ENCODE assay signal across 9 cellular contexts in genomic region chr4:2792396-2792710, GRCh38. TPM values are rescaled to one million over a fixed set of nuclear protein-coding genes. Genes with fewer than 3 reads are reported as not detected.
A peak's percentile ranks its signal among the peaks of the same experiment; 100 is the strongest.
DNase-seq lines count a peak whose midpoint lies in the region; ATAC-seq, FAIRE-seq and TF ChIP-seq lines count a peak whose summit lies in the region.
"Had no signal": no experiment of that assay in that cellular context is flagged by ENCODE, and none has a peak within 500 bp of the region (broad histone marks: within the 10 kb centered on the region; RNA-seq: fewer than 3 reads in every experiment).

No MANE protein-coding gene starts in this region.

- TF ChIP-seq CTCF in left ventricle myocardium inferior (IDR thresholded peaks at IDR 0.05; ENCODE audit: borderline replicate concordance) (no peak), K562 (IDR thresholded peaks at IDR 0.05 in 2 of 3, conservative IDR thresholded peaks at IDR 0.05 in 1 of 3; ENCODE audit: insufficient read depth in 2 of 3, low read depth in 1 of 3, low read length in 3 of 3) (no peak)

- H3K27ac ChIP-seq in left ventricle myocardium inferior (replicated peaks) (peak overlapping the region; percentile 94), K562 (ENCODE audit: extremely low read depth, low read depth, low read length) (no peak overlapping the region)
- no peak overlapping the region for H3K27ac ChIP-seq in naive thymus-derived CD4-positive, alpha-beta T cell (ENCODE audit: low read depth, low read length)

- BruUV-seq in K562 (replicated peaks; lab: Mats Ljungman, UMichigan), result no TSS peak

- DNase-seq in left ventricle myocardium inferior (no peak), Right ventricle myocardium superior (no peak), K562 (ENCODE audit: extremely low read depth in 1 of 4, low spot score in 3 of 4) (no peak), cerebellar cortex (ENCODE audit: low spot score) (no peak), RCC 7860 (ENCODE audit: low spot score) (no peak)
- no peak for DNase-seq in naive thymus-derived CD4-positive, alpha-beta T cell
- no peak for DNase-seq in activated effector memory CD4-positive, alpha-beta T cell treated with Interleukin-2 at 50 U/mL for 16 hours
- DNase-seq: NCI-H774 had no signal

- peak overlapping the region; percentile 80 for H3K4me3 ChIP-seq in left ventricle myocardium inferior
- no peak overlapping the region for H3K4me3 ChIP-seq in K562
- no peak overlapping the region for H3K4me3 ChIP-seq in naive thymus-derived CD4-positive, alpha-beta T cell (ENCODE audit: low read length)

- H3K4me3 Mint-ChIP-seq in naive thymus-derived CD4-positive, alpha-beta T cell, result peak overlapping the region in 7 of 10 donors; percentile 32 to 85 (median 49)

- H3K9ac ChIP-seq in K562 (ENCODE audit: insufficient read depth in 1 of 2, low read depth in 2 of 2, low read length in 2 of 2), result peak overlapping the region in 1 of 2 experiments; percentile 23; a peak in 1 of 4 replicates

- H3K27me3 ChIP-seq in left ventricle myocardium inferior (ENCODE audit: low read depth), result no peaks in the 10 kb centered on the region
- H3K27me3 ChIP-seq in K562 (ENCODE audit: control insufficient read depth in 2 of 2, insufficient read depth in 2 of 2, low read length in 2 of 2), result no peaks in the 10 kb centered on the region
- no peaks in the 10 kb centered on the region for H3K27me3 ChIP-seq in naive thymus-derived CD4-positive, alpha-beta T cell (ENCODE audit: control insufficient read depth in 2 of 2, insufficient read depth in 2 of 2, low read length in 2 of 2)

- H3K4me2 ChIP-seq in K562 (ENCODE audit: insufficient read depth, low read length), result 0 out of 2 replicates have a peak overlapping the region, but pooled peaks have one; percentile 29

- no peak for TF ChIP-seq RAD21 in K562 (CRISPR knock-in tag; conservative IDR thresholded peaks at IDR 0.05 in 1 of 2, IDR thresholded peaks at IDR 0.05 in 1 of 2)

- H3K9me3 Mint-ChIP-seq in naive thymus-derived CD4-positive, alpha-beta T cell, result no peaks in the 10 kb centered on the region

- FAIRE-seq in K562 (lab: Jason Lieb, UNC) (no peak), RCC 7860 (lab: Jason Lieb, UNC) (no peak)

- H3K36me3 ChIP-seq in left ventricle myocardium inferior (no peaks in the 10 kb centered on the region), K562 (ENCODE audit: control insufficient read depth, insufficient read depth, low read length) (no peaks in the 10 kb centered on the region)
- no peaks in the 10 kb centered on the region for H3K36me3 ChIP-seq in naive thymus-derived CD4-positive, alpha-beta T cell (ENCODE audit: control insufficient read depth in 2 of 3, insufficient read depth in 3 of 3, low read length in 3 of 3)

- H3K27ac Mint-ChIP-seq in naive thymus-derived CD4-positive, alpha-beta T cell, result peak overlapping the region in 4 of 9 donors; percentile 61 to 75 (median 70)

- H2AFZ ChIP-seq in K562 (ENCODE audit: low read depth, low read length), result peak overlapping the region; percentile 62

- TF ChIP-seq POLR2A in K562 (conservative IDR thresholded peaks at IDR 0.05), result no peak

- POLR2A ChIA-PET in K562 (lab: Yijun Ruan, JAX), result interaction anchor here (0.6 to 0.7 kb wide), 2 partner anchors 11 to 12 kb away, joined by 3 read pairs; no protein-coding TSS in a partner anchor
- POLR2A ChIA-PET in naive thymus-derived CD4-positive, alpha-beta T cell (lab: Charles Lee), result interaction anchor here (0.6 to 1.2 kb wide), 2 partner anchors 11 to 159 kb away, joined by 3 to 5 read pairs; no protein-coding TSS in a partner anchor

- no peaks in the 10 kb centered on the region for H3K9me3 ChIP-seq in left ventricle myocardium inferior (replicated peaks)
- H3K9me3 ChIP-seq in K562 (replicated peaks; ENCODE audit: control insufficient read depth, insufficient read depth, low read depth, low read length), result no peaks in the 10 kb centered on the region
- H3K9me3 ChIP-seq in naive thymus-derived CD4-positive, alpha-beta T cell (ENCODE audit: control insufficient read depth in 2 of 3, low read length in 3 of 3), result no peaks in the 10 kb centered on the region

- H3K4me1 Mint-ChIP-seq in naive thymus-derived CD4-positive, alpha-beta T cell, result peaks cover 25 to 59% (median 45%) of the 10 kb centered on the region in 7 donors

- no peak for TF ChIP-seq EP300 in K562 (IDR thresholded peaks at IDR 0.05; ENCODE audit: low read length)

- H4K20me1 ChIP-seq in K562 (replicated peaks; ENCODE audit: control insufficient read depth, insufficient read depth, low read length), result no peaks in the 10 kb centered on the region; the same call in 1 of the 2 replicates

- ATAC-seq in Right ventricle myocardium superior (ENCODE audit: poor library complexity) (no peak), K562 (no peak), HG03439 (IDR thresholded peaks at IDR 0.05; ENCODE audit: unreplicated experiment) (no peak)
- ATAC-seq in naive thymus-derived CD4-positive, alpha-beta T cell, result no peak

- H3K27me3 Mint-ChIP-seq in naive thymus-derived CD4-positive, alpha-beta T cell, result no peaks in the 10 kb centered on the region

- WGBS in K562 (ENCODE audit: insufficient coverage, low coverage, missing lambda C conversion rate), result 50% methylated on average over 7 of the region's 8 CpGs

- H3K79me2 ChIP-seq in K562 (ENCODE audit: control insufficient read depth, insufficient read depth, low read length), result no peaks in the 10 kb centered on the region; the same call in 2 of the 3 replicates

- CTCF ChIA-PET in K562 (lab: Yijun Ruan, JAX; ENCODE audit: low intra/inter-chr PET ratio), result no interaction called here
- CTCF ChIA-PET in naive thymus-derived CD4-positive, alpha-beta T cell (lab: Charles Lee), result no interaction called here

- H3K4me1 ChIP-seq in left ventricle myocardium inferior (peaks cover 81% of the 10 kb centered on the region), K562 (replicated peaks in 1 of 2; ENCODE audit: control insufficient read depth in 2 of 2, insufficient read depth in 2 of 2, low read length in 2 of 2) (peaks cover 15 to 93% of the 10 kb centered on the region in 2 experiments)
- peaks cover 22 to 31% of the 10 kb centered on the region in 2 donors for H3K4me1 ChIP-seq in naive thymus-derived CD4-positive, alpha-beta T cell (ENCODE audit: control insufficient read depth in 2 of 2, insufficient read depth in 2 of 2, low read length in 2 of 2)

- H3K9me1 ChIP-seq in K562 (ENCODE audit: control insufficient read depth, insufficient read depth, low read length), result no peaks in the 10 kb centered on the region

- H3K36me3 Mint-ChIP-seq in naive thymus-derived CD4-positive, alpha-beta T cell, result no peaks in the 10 kb centered on the region

- intact Hi-C loops in left ventricle myocardium inferior (cut with micrococcal nuclease), result no loop called here
- intact Hi-C loops in Right ventricle myocardium superior (cut with DNase I), result no loop called here
- intact Hi-C loops in K562 (cut with micrococcal nuclease), result loop anchor here (1.0 to 5.0 kb wide), 3 partner anchors 30 to 75 kb away; partner anchors contain the start of gene ADD1
- intact Hi-C loops in naive thymus-derived CD4-positive, alpha-beta T cell (cut with micrococcal nuclease), result no loop called here

- in situ Hi-C loops in K562 (cut with MboI), result no loop called here

RNA-seq across cellular contexts. Expression of gene SH3BP2, which starts 0.5 kb away (rescaled TPM):
- total RNA-seq in left ventricle myocardium inferior (24.7 TPM), Right ventricle myocardium superior (24.9 TPM), K562 (2014; rRNA removed) (9.7 and 15.9 TPM in 2 replicates), K562 (2014; rRNA removed; fragmentation: Illumina TruSeq; extraction: Trizol) (3.7 and 3.9 TPM in 2 replicates), K562 (2015; rRNA removed; fragmentation: Illumina TruSeq; extraction: Trizol) (3.5 and 5.6 TPM in 2 replicates), K562 (2021) (10.8 and 16.0 TPM in 2 replicates)
- total RNA-seq in K562 (2011; cell fraction: chromatin; rRNA removed; ENCODE audit: low replicate concordance), result 49.1 and 137 TPM in 2 replicates
- total RNA-seq in K562 (2011; cell fraction: nucleolus; rRNA removed), result 57.9 and 62.0 TPM in 2 replicates
- 59.4 and 93.7 TPM in 2 replicates for total RNA-seq in K562 (2011; cell fraction: nucleoplasm; rRNA removed)
- polyA plus RNA-seq in K562 (2011; rRNA removed) (9.6 and 13.9 TPM in 2 replicates), K562 (2014; fragmentation: Illumina TruSeq; extraction: Trizol) (5.1 and 10.9 TPM in 2 replicates), K562 (2014; fragmentation: Nextera tagmentation; extraction: Ambion mirVana) (under 1 TPM; 0.34 to 0.72 TPM), K562 (2014; rRNA removed) (14.2 and 17.6 TPM in 2 replicates)
- polyA plus RNA-seq in K562 (2011; cell fraction: cytosol; rRNA removed), result 10.6 and 10.7 TPM in 2 replicates
- 88.6 and 117 TPM in 2 replicates for polyA plus RNA-seq in K562 (2011; cell fraction: nucleus; rRNA removed)
- 4.4 and 18.7 TPM in 2 replicates for polyA plus RNA-seq in K562 (2012)
- 18.0 and 41.6 TPM in 2 replicates for polyA minus RNA-seq in K562 (2011; rRNA and poly(A)+ RNA removed)
- polyA minus RNA-seq in K562 (2011; cell fraction: cytosol; rRNA and poly(A)+ RNA removed), result 5.7 and 10.8 TPM in 2 replicates
- 26.8 and 33.3 TPM in 2 replicates for polyA minus RNA-seq in K562 (2011; cell fraction: nucleus; rRNA and poly(A)+ RNA removed)
- total RNA-seq in naive thymus-derived CD4-positive, alpha-beta T cell, result 100 to 1,000 TPM in 1 of 5 experiments, 10 to 100 TPM in 4; 22.7 to 269 (median 59.6) TPM
- polyA plus RNA-seq in naive thymus-derived CD4-positive, alpha-beta T cell, result 10 to 100 TPM in 1 of 2 donors, 1 to 10 TPM in 1; 5.9 to 11.3 TPM

RNA-seq across cellular contexts. Expression of gene TNIP2, which starts 36.2 kb away (rescaled TPM):
- total RNA-seq in left ventricle myocardium inferior (19.4 TPM), Right ventricle myocardium superior (25.9 TPM), K562 (2014; rRNA removed) (42.6 and 46.7 TPM in 2 replicates), K562 (2014; rRNA removed; fragmentation: Illumina TruSeq; extraction: Trizol) (11.6 and 13.1 TPM in 2 replicates), K562 (2015; rRNA removed; fragmentation: Illumina TruSeq; extraction: Trizol) (19.5 and 21.9 TPM in 2 replicates), K562 (2021) (32.2 and 35.8 TPM in 2 replicates)
- 24.5 and 78.1 TPM in 2 replicates for total RNA-seq in K562 (2011; cell fraction: chromatin; rRNA removed; ENCODE audit: low replicate concordance)
- 49.7 and 54.7 TPM in 2 replicates for total RNA-seq in K562 (2011; cell fraction: nucleolus; rRNA removed)
- total RNA-seq in K562 (2011; cell fraction: nucleoplasm; rRNA removed), result 30.4 and 33.4 TPM in 2 replicates
- polyA plus RNA-seq in K562 (2011; rRNA removed) (17.5 and 21.8 TPM in 2 replicates), K562 (2014; fragmentation: Illumina TruSeq; extraction: Trizol) (12.1 and 18.3 TPM in 2 replicates), K562 (2014; fragmentation: Nextera tagmentation; extraction: Ambion mirVana) (1 to 10 TPM in 1 of 2 experiments, under 1 TPM in 1; 0.61 to 1.1 TPM), K562 (2014; rRNA removed) (38.1 and 38.2 TPM in 2 replicates)
- polyA plus RNA-seq in K562 (2011; cell fraction: cytosol; rRNA removed), result 16.5 and 28.2 TPM in 2 replicates
- 49.0 and 90.0 TPM in 2 replicates for polyA plus RNA-seq in K562 (2011; cell fraction: nucleus; rRNA removed)
- 30.8 and 32.9 TPM in 2 replicates for polyA plus RNA-seq in K562 (2012)
- 10.0 and 16.8 TPM in 2 replicates for polyA minus RNA-seq in K562 (2011; rRNA and poly(A)+ RNA removed)
- 13.7 and 14.7 TPM in 2 replicates for polyA minus RNA-seq in K562 (2011; cell fraction: cytosol; rRNA and poly(A)+ RNA removed)
- polyA minus RNA-seq in K562 (2011; cell fraction: nucleus; rRNA and poly(A)+ RNA removed), result 16.4 and 17.5 TPM in 2 replicates
- 10 to 100 TPM; 39.4 to 56.0 (median 43.6) TPM for total RNA-seq in naive thymus-derived CD4-positive, alpha-beta T cell
- polyA plus RNA-seq in naive thymus-derived CD4-positive, alpha-beta T cell, result 10 to 100 TPM; 33.6 to 55.3 TPM

RNA-seq across cellular contexts. Expression of gene ADD1, which starts 51.3 kb away (rescaled TPM):
- total RNA-seq in left ventricle myocardium inferior (212 TPM), Right ventricle myocardium superior (217 TPM), K562 (2014; rRNA removed) (104 and 140 TPM in 2 replicates), K562 (2014; rRNA removed; fragmentation: Illumina TruSeq; extraction: Trizol) (67.1 and 80.8 TPM in 2 replicates), K562 (2015; rRNA removed; fragmentation: Illumina TruSeq; extraction: Trizol) (74.0 and 76.9 TPM in 2 replicates), K562 (2021) (145 and 153 TPM in 2 replicates)
- total RNA-seq in K562 (2011; cell fraction: chromatin; rRNA removed; ENCODE audit: low replicate concordance), result 289 and 338 TPM in 2 replicates
- 122 and 133 TPM in 2 replicates for total RNA-seq in K562 (2011; cell fraction: nucleolus; rRNA removed)
- total RNA-seq in K562 (2011; cell fraction: nucleoplasm; rRNA removed), result 186 and 236 TPM in 2 replicates
- polyA plus RNA-seq in K562 (2011; rRNA removed) (72.4 and 77.0 TPM in 2 replicates), K562 (2014; fragmentation: Illumina TruSeq; extraction: Trizol) (99.7 and 110 TPM in 2 replicates), K562 (2014; fragmentation: Nextera tagmentation; extraction: Ambion mirVana) (10 to 100 TPM; 17.5 to 20.7 TPM), K562 (2014; rRNA removed) (87.7 and 121 TPM in 2 replicates)
- 85.9 and 111 TPM in 2 replicates for polyA plus RNA-seq in K562 (2011; cell fraction: cytosol; rRNA removed)
- polyA plus RNA-seq in K562 (2011; cell fraction: nucleus; rRNA removed), result 164 and 189 TPM in 2 replicates
- 141 and 159 TPM in 2 replicates for polyA plus RNA-seq in K562 (2012)
- 65.9 and 67.4 TPM in 2 replicates for polyA minus RNA-seq in K562 (2011; rRNA and poly(A)+ RNA removed)
- polyA minus RNA-seq in K562 (2011; cell fraction: cytosol; rRNA and poly(A)+ RNA removed), result 46.7 and 62.1 TPM in 2 replicates
- polyA minus RNA-seq in K562 (2011; cell fraction: nucleus; rRNA and poly(A)+ RNA removed), result 57.5 and 58.6 TPM in 2 replicates
- total RNA-seq in naive thymus-derived CD4-positive, alpha-beta T cell, result 100 to 1,000 TPM; 211 to 300 (median 282) TPM
- 100 to 1,000 TPM; 152 to 164 TPM for polyA plus RNA-seq in naive thymus-derived CD4-positive, alpha-beta T cell
